9 cellular contexts compared by ENCODE assay signal in genomic region chr19:51784922-51785690, GRCh38. TPM values are rescaled to one million over a fixed set of nuclear protein-coding genes. Genes with fewer than 3 reads are reported as not detected.
DNase-seq lines count a peak whose midpoint lies in the region; ATAC-seq and TF ChIP-seq lines count a peak whose summit lies in the region.
"Had no signal": no experiment of that assay in that cellular context is flagged by ENCODE, and none has a peak within 500 bp of the region (broad histone marks: within the 10 kb centered on the region; RNA-seq: fewer than 3 reads in every experiment).

No MANE protein-coding gene starts in this region.

- H3K4me1 ChIP-seq in lower lobe of right lung = peaks cover 5% of the 10 kb centered on the region
- H3K4me1 ChIP-seq in testis = peaks cover 7% of the 10 kb centered on the region

- peak overlapping the region; percentile 60 for H3K27ac ChIP-seq in lower lobe of right lung
- peak overlapping the region in 1 of 2 donors; percentile 29 for H3K27ac ChIP-seq in testis
- H3K27ac ChIP-seq: PC-9 had no signal

- H3K27ac Mint-ChIP-seq in activated T-helper 17 cell treated with anti-CD3 and anti-CD28 coated beads, Interleukin-2, amount 50 U/mL, for 72 hours = no peak overlapping the region

- H3K36me3 Mint-ChIP-seq in activated T-helper 17 cell treated with anti-CD3 and anti-CD28 coated beads, Interleukin-2, amount 50 U/mL, for 72 hours (ENCODE audit: low read depth) = no peaks in the 10 kb centered on the region

- H3K9me3 ChIP-seq in lower lobe of right lung = no peaks in the 10 kb centered on the region
- H3K9me3 ChIP-seq in testis = no peaks in the 10 kb centered on the region

- no peak overlapping the region for H3K4me3 Mint-ChIP-seq in activated T-helper 17 cell treated with anti-CD3 and anti-CD28 coated beads, Interleukin-2, amount 50 U/mL, for 72 hours

- intact Hi-C loops in lower lobe of right lung (cut with DNase I) = no loop called here
- intact Hi-C loops in testis (cut with DNase I; ENCODE audit: low total_unique reads) = no loop called here

- H3K4me1 Mint-ChIP-seq in activated T-helper 17 cell treated with anti-CD3 and anti-CD28 coated beads, Interleukin-2, amount 50 U/mL, for 72 hours = no peaks in the 10 kb centered on the region

- 70 to 87% methylated on average over 6 of the region's 6 CpGs for WGBS in testis, 2 donors

- no peaks in the 10 kb centered on the region for H3K9me3 Mint-ChIP-seq in activated T-helper 17 cell treated with anti-CD3 and anti-CD28 coated beads, Interleukin-2, amount 50 U/mL, for 72 hours

- H3K4me3 ChIP-seq in lower lobe of right lung = no peak overlapping the region
- H3K4me3 ChIP-seq in testis = no peak overlapping the region
- H3K4me3 ChIP-seq: PC-9 had no signal

- H3K36me3 ChIP-seq in lower lobe of right lung (no peaks in the 10 kb centered on the region), testis (ENCODE audit: low read depth, missing control alignments) (no peaks in the 10 kb centered on the region)

- no peak for TF ChIP-seq CTCF in lower lobe of right lung (IDR thresholded peaks at IDR 0.05)
- no peak for TF ChIP-seq CTCF in testis (IDR thresholded peaks at IDR 0.05)

- TF ChIP-seq POLR2A in testis (IDR thresholded peaks at IDR 0.05) = no peak

- peaks cover 7% of the 10 kb centered on the region for H3K27me3 ChIP-seq in lower lobe of right lung (ENCODE audit: low read depth)
- no peaks in the 10 kb centered on the region for H3K27me3 ChIP-seq in testis

- H3K27me3 Mint-ChIP-seq in activated T-helper 17 cell treated with anti-CD3 and anti-CD28 coated beads, Interleukin-2, amount 50 U/mL, for 72 hours = peaks cover 16% of the 10 kb centered on the region

- DNase-seq in activated CD4-positive, alpha-beta T cell treated with anti-CD3 and anti-CD28 coated beads for 24 hours (ENCODE audit: low read depth in 2 of 2) = peak; percentile 38
- no peak for DNase-seq in activated CD4-positive, alpha-beta T cell treated with anti-CD3 and anti-CD28 coated beads for 1 hour
- DNase-seq in lower lobe of right lung = peak; percentile 78
- peak; percentile 49 for DNase-seq in testis

- ATAC-seq in activated T-helper 17 cell treated with anti-CD3 and anti-CD28 coated beads, Interleukin-2, amount 50 U/mL, for 72 hours (replicated peaks) = peak; percentile 94
- ATAC-seq in lower lobe of right lung = peak; percentile 78 to 90
- ATAC-seq in HG02938 (IDR thresholded peaks at IDR 0.05; ENCODE audit: unreplicated experiment) = no peak
- ATAC-seq in HG03342 (IDR thresholded peaks at IDR 0.05; ENCODE audit: unreplicated experiment) = no peak
- no peak for ATAC-seq in GM19328 (IDR thresholded peaks at IDR 0.05; ENCODE audit: unreplicated experiment)

RNA-seq across cellular contexts. Expression of gene FPR3, which starts 9.9 kb away (rescaled TPM):
- total RNA-seq in activated T-helper 17 cell treated with anti-CD3 and anti-CD28 coated beads, Interleukin-2, amount 50 U/mL, for 72 hours = not detected
- total RNA-seq in lower lobe of right lung (62.3 TPM), testis (10 to 100 TPM in 1 of 2 donors, 1 to 10 TPM in 1; 1.6 to 15.6 TPM)
- polyA plus RNA-seq in testis (ENCODE audit: insufficient read depth, low read depth, low replicate concordance) = 8.8 TPM
- total RNA-seq: PC-9 had no signal

RNA-seq across cellular contexts. Expression of gene FPR2, which starts 24.1 kb away (rescaled TPM):
- not detected for total RNA-seq in activated T-helper 17 cell treated with anti-CD3 and anti-CD28 coated beads, Interleukin-2, amount 50 U/mL, for 72 hours
- 29.4 TPM for total RNA-seq in lower lobe of right lung
- under 1 TPM; 0.19 to 0.31 TPM for total RNA-seq in testis
- polyA plus RNA-seq in testis (ENCODE audit: insufficient read depth, low read depth, low replicate concordance) = 1.3 TPM
- total RNA-seq: PC-9 had no signal

RNA-seq across cellular contexts. Expression of gene FPR1, which starts 33.4 kb away (rescaled TPM):
- total RNA-seq in activated T-helper 17 cell treated with anti-CD3 and anti-CD28 coated beads, Interleukin-2, amount 50 U/mL, for 72 hours = not detected
- total RNA-seq in lower lobe of right lung (105 TPM), testis (1 to 10 TPM; 1.4 to 2.1 TPM)
- 3.5 TPM for polyA plus RNA-seq in testis (ENCODE audit: insufficient read depth, low read depth, low replicate concordance)
- total RNA-seq: PC-9 had no signal

Comparison
In these comparisons a context has a peak if more than half of its experiments do, and no peak if none do; other contexts are left out.
1. ATAC-seq: peak in activated T-helper 17 cell treated with anti-CD3 and anti-CD28 coated beads, Interleukin-2, amount 50 U/mL, for 72 hours (single experiment) and lower lobe of right lung (2 of 2); none in HG02938 (single experiment), HG03342 (single experiment) and GM19328 (single experiment).
2. RNA of gene FPR2, which starts 24.1 kb away (total RNA-seq): 29.4 TPM in lower lobe of right lung (single experiment); 0.19 to 0.31 TPM in testis and not detected in activated T-helper 17 cell treated with anti-CD3 and anti-CD28 coated beads, Interleukin-2, amount 50 U/mL, for 72 hours; every median in the first group is over 10 times any median in the second.
3. RNA of gene FPR1, which starts 33.4 kb away (total RNA-seq): 105 TPM in lower lobe of right lung (single experiment); 1.4 to 2.1 TPM in testis and not detected in activated T-helper 17 cell treated with anti-CD3 and anti-CD28 coated beads, Interleukin-2, amount 50 U/mL, for 72 hours; every median in the first group is over 10 times any median in the second.